ENCODE assay signal across 1 cellular context in the genomic region with DNA sequence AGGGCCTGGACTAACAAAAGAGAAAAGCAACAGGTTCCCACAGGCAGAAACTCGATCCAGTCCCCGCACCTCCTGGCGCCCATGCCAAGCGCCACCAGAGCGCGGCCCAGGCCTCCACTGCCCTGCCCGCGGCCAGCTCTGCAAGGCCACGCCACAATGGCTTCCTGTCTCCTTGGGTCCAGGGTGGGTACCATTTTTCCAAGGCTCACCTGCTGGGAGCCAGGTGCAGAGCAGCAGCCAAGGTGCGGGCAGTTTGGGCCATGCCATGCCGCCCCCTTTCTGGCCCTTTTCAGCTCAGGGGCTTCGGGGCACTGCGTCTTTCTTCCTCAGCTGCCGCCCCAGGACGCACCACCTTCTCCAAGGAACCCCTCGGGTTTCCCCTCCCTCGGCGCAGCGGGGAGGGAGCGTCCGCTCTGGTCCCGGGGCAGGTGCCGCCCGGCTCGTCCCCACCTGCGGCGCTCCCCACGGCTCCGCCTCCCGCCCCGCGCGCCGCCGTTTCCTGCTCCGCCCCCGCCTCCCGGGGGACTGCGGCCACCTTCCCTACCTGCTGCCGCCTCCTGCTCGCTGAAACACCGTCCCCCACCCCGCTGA.
TF ChIP-seq lines count a peak whose summit lies in the region.

Gene ILDR1, minus strand, starts transcription at position 437 of the 591 bp plus-strand sequence. Its CDS starts 170 bp downstream, at position 267.

TF ChIP-seq in HepG2, 621 proteins besides CTCF, POLR2A, EP300 and RAD21:
- TF ChIP-seq, protein P1, sequence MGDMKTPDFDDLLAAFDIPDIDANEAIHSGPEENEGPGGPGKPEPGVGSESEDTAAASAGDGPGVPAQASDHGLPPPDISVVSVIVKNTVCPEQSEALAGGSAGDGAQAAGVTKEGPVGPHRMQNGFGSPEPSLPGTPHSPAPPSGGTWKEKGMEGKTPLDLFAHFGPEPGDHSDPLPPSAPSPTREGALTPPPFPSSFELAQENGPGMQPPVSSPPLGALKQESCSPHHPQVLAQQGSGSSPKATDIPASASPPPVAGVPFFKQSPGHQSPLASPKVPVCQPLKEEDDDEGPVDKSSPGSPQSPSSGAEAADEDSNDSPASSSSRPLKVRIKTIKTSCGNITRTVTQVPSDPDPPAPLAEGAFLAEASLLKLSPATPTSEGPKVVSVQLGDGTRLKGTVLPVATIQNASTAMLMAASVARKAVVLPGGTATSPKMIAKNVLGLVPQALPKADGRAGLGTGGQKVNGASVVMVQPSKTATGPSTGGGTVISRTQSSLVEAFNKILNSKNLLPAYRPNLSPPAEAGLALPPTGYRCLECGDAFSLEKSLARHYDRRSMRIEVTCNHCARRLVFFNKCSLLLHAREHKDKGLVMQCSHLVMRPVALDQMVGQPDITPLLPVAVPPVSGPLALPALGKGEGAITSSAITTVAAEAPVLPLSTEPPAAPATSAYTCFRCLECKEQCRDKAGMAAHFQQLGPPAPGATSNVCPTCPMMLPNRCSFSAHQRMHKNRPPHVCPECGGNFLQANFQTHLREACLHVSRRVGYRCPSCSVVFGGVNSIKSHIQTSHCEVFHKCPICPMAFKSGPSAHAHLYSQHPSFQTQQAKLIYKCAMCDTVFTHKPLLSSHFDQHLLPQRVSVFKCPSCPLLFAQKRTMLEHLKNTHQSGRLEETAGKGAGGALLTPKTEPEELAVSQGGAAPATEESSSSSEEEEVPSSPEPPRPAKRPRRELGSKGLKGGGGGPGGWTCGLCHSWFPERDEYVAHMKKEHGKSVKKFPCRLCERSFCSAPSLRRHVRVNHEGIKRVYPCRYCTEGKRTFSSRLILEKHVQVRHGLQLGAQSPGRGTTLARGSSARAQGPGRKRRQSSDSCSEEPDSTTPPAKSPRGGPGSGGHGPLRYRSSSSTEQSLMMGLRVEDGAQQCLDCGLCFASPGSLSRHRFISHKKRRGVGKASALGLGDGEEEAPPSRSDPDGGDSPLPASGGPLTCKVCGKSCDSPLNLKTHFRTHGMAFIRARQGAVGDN (CRISPR knock-in tag; IDR thresholded peaks at IDR 0.05) = peak; percentile 35; the same call in 1 of the 2 replicates
- TF ChIP-seq GABPB1 (CRISPR knock-in tag; IDR thresholded peaks at IDR 0.05) (peak; percentile 62; the same call in 1 of the 2 replicates), KDM6A (CRISPR knock-in tag; IDR thresholded peaks at IDR 0.05; ENCODE audit: low read depth) (no peak), MTA1 (CRISPR knock-in tag; IDR thresholded peaks at IDR 0.05; ENCODE audit: borderline replicate concordance) (0 out of 2 replicates have a peak, but pooled peaks have one; percentile 14)
- TF ChIP-seq, protein P2, sequence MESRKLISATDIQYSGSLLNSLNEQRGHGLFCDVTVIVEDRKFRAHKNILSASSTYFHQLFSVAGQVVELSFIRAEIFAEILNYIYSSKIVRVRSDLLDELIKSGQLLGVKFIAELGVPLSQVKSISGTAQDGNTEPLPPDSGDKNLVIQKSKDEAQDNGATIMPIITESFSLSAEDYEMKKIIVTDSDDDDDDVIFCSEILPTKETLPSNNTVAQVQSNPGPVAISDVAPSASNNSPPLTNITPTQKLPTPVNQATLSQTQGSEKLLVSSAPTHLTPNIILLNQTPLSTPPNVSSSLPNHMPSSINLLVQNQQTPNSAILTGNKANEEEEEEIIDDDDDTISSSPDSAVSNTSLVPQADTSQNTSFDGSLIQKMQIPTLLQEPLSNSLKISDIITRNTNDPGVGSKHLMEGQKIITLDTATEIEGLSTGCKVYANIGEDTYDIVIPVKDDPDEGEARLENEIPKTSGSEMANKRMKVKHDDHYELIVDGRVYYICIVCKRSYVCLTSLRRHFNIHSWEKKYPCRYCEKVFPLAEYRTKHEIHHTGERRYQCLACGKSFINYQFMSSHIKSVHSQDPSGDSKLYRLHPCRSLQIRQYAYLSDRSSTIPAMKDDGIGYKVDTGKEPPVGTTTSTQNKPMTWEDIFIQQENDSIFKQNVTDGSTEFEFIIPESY (CRISPR knock-in tag; IDR thresholded peaks at IDR 0.05) = peak; percentile 57; the same call in 1 of the 2 replicates
TF ChIP-seq in HepG2: peak in this region for 4.
